In genomic region chr18:63186520-63186919, GRCh38 we compare ENCODE assay signal across 15 cellular contexts.
A peak's percentile ranks its signal among the peaks of the same experiment; 100 is the strongest.
DNase-seq lines count a peak whose midpoint lies in the region; TF ChIP-seq lines count a peak whose summit lies in the region.
"Had no signal": no experiment of that assay in that cellular context is flagged by ENCODE, and none has a peak within 500 bp of the region (broad histone marks: within the 10 kb centered on the region; RNA-seq: fewer than 3 reads in every experiment).

No MANE protein-coding gene starts in this region.

- H3K27ac Mint-ChIP-seq in Calu3 (ENCODE audit: unreplicated experiment) (peak overlapping the region; percentile 45), mesothelial cell of epicardium (peak overlapping the region; percentile 64)

- peak overlapping the region in 5 of 11 experiments; percentile 3 to 34 (median 13); a peak in 3 of 22 replicates for H3K27ac ChIP-seq in BLaER1 treated with 17β-estradiol and CSF1 and Interleukin-3, amounts not matched to agents 10 nM and 100 nM
- peak overlapping the region; percentile 86 for H3K27ac ChIP-seq in SK-N-MC

- BruUV-seq in Calu3 (replicated peaks; lab: Mats Ljungman, UMichigan) = no TSS peak

- H3K4me1 Mint-ChIP-seq in Calu3 (ENCODE audit: low read depth, unreplicated experiment) (peaks cover 13% of the 10 kb centered on the region), mesothelial cell of epicardium (peaks cover 58% of the 10 kb centered on the region)

- CTCF ChIA-PET in Calu3 (lab: Charles Lee) = no interaction called here

- no peak overlapping the region for H3K4me3 Mint-ChIP-seq in Calu3 (ENCODE audit: low read depth, unreplicated experiment)
- no peak overlapping the region for H3K4me3 Mint-ChIP-seq in mesothelial cell of epicardium
- H3K4me3 Mint-ChIP-seq: CD14-positive monocyte had no signal

- peaks cover 48 to 67% (median 56%) of the 10 kb centered on the region in 10 experiments for H3K4me1 ChIP-seq in BLaER1 treated with 17β-estradiol and CSF1 and Interleukin-3, amounts not matched to agents 10 nM and 100 nM

- H3K4me2 ChIP-seq in BLaER1 treated with 17β-estradiol and CSF1 and Interleukin-3, amounts not matched to agents 10 nM and 100 nM = peak overlapping the region; percentile 32 to 68 (median 54); a peak in 18 of 22 replicates

- no peaks in the 10 kb centered on the region for H3K9me3 Mint-ChIP-seq in Calu3 (ENCODE audit: low read depth, unreplicated experiment)
- H3K9me3 Mint-ChIP-seq in mesothelial cell of epicardium = no peaks in the 10 kb centered on the region
- H3K9me3 Mint-ChIP-seq: activated naive CD8-positive, alpha-beta T cell treated with anti-CD3 and anti-CD28 coated beads, Interleukin-2, amount 10 ng/mL, durations not matched to agents 7 days and 5 days had no signal

- H3K9me3 ChIP-seq in BLaER1 treated with 17β-estradiol and CSF1 and Interleukin-3, amounts not matched to agents 10 nM and 100 nM (replicated peaks in 1 of 11) = peaks cover 0 to 4% (median 0%) of the 10 kb centered on the region in 11 experiments; a peak in 3 of 22 replicates
- H3K9me3 ChIP-seq in SK-N-MC (ENCODE audit: low read depth, low read length) = no peaks in the 10 kb centered on the region
- H3K9me3 ChIP-seq: thoracic aorta had no signal

- DNase-seq in Calu3 (no peak), SK-N-MC (ENCODE audit: low read depth, low spot score) (no peak), mesothelial cell of epicardium (ENCODE audit: low spot score in 2 of 2, unreplicated experiment in 2 of 2) (no peak), cerebellar cortex (ENCODE audit: low spot score) (no peak), NCI-H510A (lab: John Stamatoyannopoulos, UW) (no peak), putamen (ENCODE audit: low spot score) (no peak)
- DNase-seq: activated naive CD8-positive, alpha-beta T cell treated with anti-CD3 and anti-CD28 coated beads, Interleukin-2, amount 10 ng/mL, durations not matched to agents 7 days and 5 days; GF-D8; islet precursor cell; NCI-H2107; posterior cingulate gyrus; stimulated activated CD4-positive, alpha-beta T cell treated with anti-CD3 and anti-CD28 coated beads, Interleukin-15, amount 100 ng/mL, for 24 hours had no signal

- peaks cover 0 to 43% (median 12%) of the 10 kb centered on the region in 11 experiments; a peak in 14 of 22 replicates for H3K36me3 ChIP-seq in BLaER1 treated with 17β-estradiol and CSF1 and Interleukin-3, amounts not matched to agents 10 nM and 100 nM
- no peaks in the 10 kb centered on the region for H3K36me3 ChIP-seq in SK-N-MC (ENCODE audit: insufficient read depth, low read length)
- H3K36me3 ChIP-seq: thoracic aorta had no signal

- H4K20me1 ChIP-seq in BLaER1 treated with 17β-estradiol and CSF1 and Interleukin-3, amounts not matched to agents 10 nM and 100 nM = peaks cover 0 to 18% (median 0%) of the 10 kb centered on the region in 11 experiments; a peak in 3 of 22 replicates

- intact Hi-C loops in Calu3 (cut with micrococcal nuclease; ENCODE audit: unreplicated experiment) = no loop called here

- no peak for TF ChIP-seq CTCF in Calu3 (IDR thresholded peaks at IDR 0.05; ENCODE audit: unreplicated experiment)
- TF ChIP-seq CTCF in mesothelial cell of epicardium (IDR thresholded peaks at IDR 0.05; ENCODE audit: unreplicated experiment) = no peak

- H3K27me3 Mint-ChIP-seq in Calu3 (ENCODE audit: unreplicated experiment) = peaks cover 24% of the 10 kb centered on the region
- H3K27me3 Mint-ChIP-seq in mesothelial cell of epicardium (ENCODE audit: low read depth) = no peaks in the 10 kb centered on the region
- H3K27me3 Mint-ChIP-seq: activated naive CD8-positive, alpha-beta T cell treated with anti-CD3 and anti-CD28 coated beads, Interleukin-2, amount 10 ng/mL, durations not matched to agents 7 days and 5 days had no signal

- H3K4me3 ChIP-seq in BLaER1 treated with 17β-estradiol and CSF1 and Interleukin-3, amounts not matched to agents 10 nM and 100 nM = no peak overlapping the region
- H3K4me3 ChIP-seq in SK-N-MC = no peak overlapping the region; the same call in 1 of the 2 replicates
- H3K4me3 ChIP-seq: thoracic aorta had no signal

- no peaks in the 10 kb centered on the region for H3K27me3 ChIP-seq in BLaER1 treated with 17β-estradiol and CSF1 and Interleukin-3, amounts not matched to agents 10 nM and 100 nM

- H3K36me3 Mint-ChIP-seq in Calu3 (ENCODE audit: insufficient read depth, unreplicated experiment) (no peaks in the 10 kb centered on the region), mesothelial cell of epicardium (no peaks in the 10 kb centered on the region)

- no peak overlapping the region for H3K9ac ChIP-seq in BLaER1 treated with 17β-estradiol and CSF1 and Interleukin-3, amounts not matched to agents 10 nM and 100 nM
- H3K9ac ChIP-seq in SK-N-MC (ENCODE audit: insufficient read length) = no peak overlapping the region
